ENCODE assay signal across 12 cellular contexts in genomic region chr4:15755781-15756180, GRCh38. TPM values are rescaled to one million over a fixed set of nuclear protein-coding genes. Genes with fewer than 3 reads are reported as not detected.
A peak's percentile ranks its signal among the peaks of the same experiment; 100 is the strongest.
DNase-seq lines count a peak whose midpoint lies in the region; ATAC-seq and TF ChIP-seq lines count a peak whose summit lies in the region.
"Had no signal": no experiment of that assay in that cellular context is flagged by ENCODE, and none has a peak within 500 bp of the region (broad histone marks: within the 10 kb centered on the region; RNA-seq: fewer than 3 reads in every experiment).

No MANE protein-coding gene starts in this region.

- H3K9me3 Mint-ChIP-seq in central memory CD8-positive, alpha-beta T cell: no peaks in the 10 kb centered on the region

- H3K27ac Mint-ChIP-seq in central memory CD8-positive, alpha-beta T cell (ENCODE audit: low read depth): peak overlapping the region; percentile 87

- no peak overlapping the region for H3K27ac ChIP-seq in RWPE1
- no peak overlapping the region for H3K27ac ChIP-seq in foreskin keratinocyte
- H3K27ac ChIP-seq: transverse colon had no signal

- peaks cover 47% of the 10 kb centered on the region for H3K4me1 Mint-ChIP-seq in central memory CD8-positive, alpha-beta T cell

- no peaks in the 10 kb centered on the region for H3K4me1 ChIP-seq in foreskin keratinocyte

- no peak for DNase-seq in central memory CD8-positive, alpha-beta T cell (ENCODE audit: low spot score in 2 of 2)
- DNase-seq in stimulated activated CD4-positive, alpha-beta T cell treated with anti-CD3 and anti-CD28 coated beads, Interleukin-4, amount 100 ng/mL, for 1 hour: no peak
- DNase-seq in RWPE1 (ENCODE audit: low spot score) (no peak), NCI-H526 (lab: John Stamatoyannopoulos, UW) (no peak), foreskin keratinocyte (no peak)
- DNase-seq: NCI-H1092 treated with DMSO at 0.1 percent for 48 hours had no signal

- ATAC-seq in GM18517 (IDR thresholded peaks at IDR 0.05; ENCODE audit: unreplicated experiment) (peak; percentile 3), GM21526 (IDR thresholded peaks at IDR 0.05; ENCODE audit: low FRiP score, unreplicated experiment) (peak; percentile 10), HG03457 (IDR thresholded peaks at IDR 0.05; ENCODE audit: unreplicated experiment) (peak; percentile 20), foreskin keratinocyte (no peak)
- ATAC-seq in central memory CD8-positive, alpha-beta T cell (replicated peaks; ENCODE audit: extremely low read depth, poor library complexity, severe bottlenecking): peak; percentile 12
- ATAC-seq: Right ventricle myocardium inferior had no signal

- CTCF ChIA-PET in RWPE1 (lab: Yijun Ruan, JAX): no interaction called here

- peaks cover 7% of the 10 kb centered on the region for H3K36me3 Mint-ChIP-seq in central memory CD8-positive, alpha-beta T cell (ENCODE audit: insufficient read depth)

- peak overlapping the region; percentile 71 for H3K4me3 Mint-ChIP-seq in central memory CD8-positive, alpha-beta T cell

- H3K27me3 Mint-ChIP-seq in central memory CD8-positive, alpha-beta T cell: no peaks in the 10 kb centered on the region

- TF ChIP-seq CTCF in RWPE1 (conservative IDR thresholded peaks at IDR 0.05; ENCODE audit: low read depth) (no peak), foreskin keratinocyte (conservative IDR thresholded peaks at IDR 0.05) (no peak)

- POLR2A ChIA-PET in RWPE1 (lab: Yijun Ruan, JAX; ENCODE audit: low non-redundant PET): no interaction called here

- H3K27me3 ChIP-seq in foreskin keratinocyte: no peaks in the 10 kb centered on the region
- H3K27me3 ChIP-seq: transverse colon had no signal

RNA-seq across cellular contexts. Expression of gene CD38, which starts 22.3 kb away (rescaled TPM):
- total RNA-seq in foreskin keratinocyte: not detected in 2 replicates
- polyA plus RNA-seq in foreskin keratinocyte: 0.07 TPM in 1 of 2 replicates, not detected in the other
- total RNA-seq: epithelial cell of proximal tubule had no signal

RNA-seq across cellular contexts. Expression of gene BST1, which starts 52.9 kb away (rescaled TPM):
- 3.2 and 4.4 TPM in 2 replicates for total RNA-seq in foreskin keratinocyte
- polyA plus RNA-seq in foreskin keratinocyte: 3.4 and 4.3 TPM in 2 replicates
